8 cellular contexts compared by ENCODE assay signal in the genomic region with DNA sequence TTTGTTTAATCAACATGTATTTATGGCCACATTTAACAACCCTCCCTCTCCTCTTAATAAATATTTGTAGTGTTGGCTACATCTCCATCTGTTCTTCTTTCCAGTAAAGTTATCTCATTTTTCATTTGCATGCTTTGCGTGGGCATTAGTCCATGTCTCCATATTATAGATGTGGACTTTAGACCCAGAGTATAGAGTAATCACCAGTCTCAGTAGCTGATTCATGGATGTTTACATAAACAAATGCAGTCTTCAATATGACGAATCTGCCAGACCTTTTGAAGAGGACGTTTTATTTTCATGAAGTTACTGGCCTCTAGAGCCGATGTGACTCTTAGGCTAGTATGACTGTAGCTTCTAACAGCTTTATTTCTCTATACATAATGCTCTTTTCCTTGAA.
"Had no signal": no experiment of that assay in that cellular context is flagged by ENCODE, and none has a peak within 500 bp of the region (broad histone marks: within the 10 kb centered on the region; RNA-seq: fewer than 3 reads in every experiment).

No MANE protein-coding gene starts in this region.

- H3K79me2 ChIP-seq: parathyroid adenoma had no signal

- H2AFZ ChIP-seq: parathyroid adenoma had no signal

- H3K9ac ChIP-seq: parathyroid adenoma had no signal

- H3K27me3 ChIP-seq: gastroesophageal sphincter, heart right ventricle had no signal

- H3K4me3 ChIP-seq: gastroesophageal sphincter, heart right ventricle, lung had no signal

- H3K27ac ChIP-seq: gastroesophageal sphincter, heart right ventricle, parathyroid adenoma had no signal

- H3K36me3 ChIP-seq: gastroesophageal sphincter, heart right ventricle had no signal

- H3K4me1 ChIP-seq: gastroesophageal sphincter, heart right ventricle, parathyroid adenoma had no signal

- DNase-seq: activated naive CD4-positive, alpha-beta T cell treated with Interleukin-2 at 50 U/mL for 16 hours; activated T-cell treated with anti-CD3 and anti-CD28 coated beads for 4 hours; heart right ventricle; left cardiac atrium; naive thymus-derived CD4-positive, alpha-beta T cell had no signal

- H3K9me3 ChIP-seq: gastroesophageal sphincter, heart right ventricle had no signal
